In genomic region chr9:128106940-128107259, GRCh38 we compare ENCODE assay signal across 16 cellular contexts. TPM values are rescaled to one million over a fixed set of nuclear protein-coding genes. Genes with fewer than 3 reads are reported as not detected.
"Had no signal": no experiment of that assay in that cellular context is flagged by ENCODE, and none has a peak within 500 bp of the region (broad histone marks: within the 10 kb centered on the region; RNA-seq: fewer than 3 reads in every experiment).

No MANE protein-coding gene starts in this region.

- H3K9me3 Mint-ChIP-seq: activated naive CD4-positive, alpha-beta T cell treated with anti-CD3 and anti-CD28 coated beads, Interleukin-2, amount 10 ng/mL, durations not matched to agents 7 days and 5 days; activated T-helper 2 cell treated with anti-CD3 and anti-CD28 coated beads, Interferon-gamma antibody, Interleukin-2, Interleukin-4, amounts not matched to agents 10 μg/mL and 5 μg/mL and 100 μg/mL, durations not matched to agents 14 hours and 24 hours and 36 hours; naive B cell had no signal

- H3K27ac ChIP-seq: brain microvascular endothelial cell, prostate gland had no signal

- H3K27ac Mint-ChIP-seq: activated T-helper 2 cell treated with anti-CD3 and anti-CD28 coated beads, Interferon-gamma antibody, Interleukin-2, Interleukin-4, amounts not matched to agents 10 μg/mL and 5 μg/mL and 100 μg/mL, durations not matched to agents 14 hours and 24 hours and 36 hours had no signal

- H3K27me3 ChIP-seq: brain microvascular endothelial cell, transverse colon had no signal

- H3K9me3 ChIP-seq: prostate gland, transverse colon had no signal

- H3K4me3 ChIP-seq: prostate gland, transverse colon had no signal

- DNase-seq: activated CD4-positive, alpha-beta T cell treated with anti-CD3 and anti-CD28 coated beads for 4 hours; activated CD8-positive, alpha-beta memory T cell treated with anti-CD3 and anti-CD28 coated beads for 24 hours; activated naive CD4-positive, alpha-beta T cell treated with anti-CD3 and anti-CD28 coated beads, Interleukin-2, amount 10 ng/mL, durations not matched to agents 7 days and 5 days; amygdala; brain microvascular endothelial cell; dermis blood vessel endothelial cell; hypothalamus; naive B cell; occipital lobe; T1000; transverse colon had no signal

- H3K4me1 ChIP-seq: prostate gland had no signal

RNA-seq across cellular contexts. Expression of gene LCN2, which starts 42.4 kb away (rescaled TPM):
- total RNA-seq: activated T-helper 2 cell treated with anti-CD3 and anti-CD28 coated beads, Interferon-gamma antibody, Interleukin-2, Interleukin-4, amounts not matched to agents 10 μg/mL and 5 μg/mL and 100 μg/mL, durations not matched to agents 14 hours and 24 hours and 36 hours; cerebellum; dermis blood vessel endothelial cell; glomerular endothelial cell; lung microvascular endothelial cell; occipital lobe had no signal
